In genomic region chr4:122602277-122603142, GRCh38 we compare ENCODE assay signal across 8 cellular contexts. TPM values are rescaled to one million over a fixed set of nuclear protein-coding genes. Genes with fewer than 3 reads are reported as not detected.
A peak's percentile ranks its signal among the peaks of the same experiment; 100 is the strongest.
DNase-seq lines count a peak whose midpoint lies in the region; ATAC-seq and TF ChIP-seq lines count a peak whose summit lies in the region.

No MANE protein-coding gene starts in this region.

- peaks cover 4% of the 10 kb centered on the region; the same call in 1 of the 2 replicates for H4K20me1 ChIP-seq in DND-41 (ENCODE audit: insufficient read depth, low read length)

- H3K9ac ChIP-seq in DND-41 (ENCODE audit: low read depth, low read length) = no peak overlapping the region

- H2AFZ ChIP-seq in DND-41 (ENCODE audit: low read depth, low read length) = no peak overlapping the region

- H3K36me3 ChIP-seq in DND-41 (ENCODE audit: insufficient read depth, low read length) = no peaks in the 10 kb centered on the region

- no peaks in the 10 kb centered on the region for H3K79me2 ChIP-seq in DND-41 (ENCODE audit: insufficient read depth, low read length)

- no peak overlapping the region for H3K4me3 ChIP-seq in DND-41 (ENCODE audit: low read depth in 1 of 2, low read length in 2 of 2)
- H3K4me3 ChIP-seq in choroid plexus epithelial cell (ENCODE audit: low read depth, low read length) = no peak overlapping the region

- peaks cover 52% of the 10 kb centered on the region for H3K27me3 ChIP-seq in DND-41 (ENCODE audit: insufficient read depth, low read length, poor library complexity)

- H3K9me3 ChIP-seq in DND-41 (ENCODE audit: insufficient read depth, low read length, severe bottlenecking) = no peaks in the 10 kb centered on the region

- H3K27ac ChIP-seq in DND-41 (ENCODE audit: low read length) = no peak overlapping the region

- DNase-seq in DND-41 (no peak), NCI-H82 (lab: John Stamatoyannopoulos, UW) (peak; percentile 7), choroid plexus epithelial cell (ENCODE audit: low read depth) (peak; percentile 74), myocyte (ENCODE audit: low read depth) (peak; percentile 67), cortex of kidney (lab: John Stamatoyannopoulos, UW) (no peak), NCI-H2227 (lab: John Stamatoyannopoulos, UW; ENCODE audit: unreplicated experiment) (no peak)
- no peak for DNase-seq in activated CD4-positive, alpha-beta T cell treated with anti-CD3 and anti-CD28 coated beads, Interleukin-2, amount 50 U/mL, for 48 hours

- TF ChIP-seq CTCF in DND-41 (IDR thresholded peaks at IDR 0.05; ENCODE audit: borderline replicate concordance, extremely low read depth, low read length, poor library complexity, severe bottlenecking) (peak; percentile 37), choroid plexus epithelial cell (conservative IDR thresholded peaks at IDR 0.05; ENCODE audit: low read depth, low read length) (peak; percentile 54)

- no peaks in the 10 kb centered on the region for H3K4me1 ChIP-seq in DND-41 (ENCODE audit: insufficient read depth, low read length)

- H3K4me2 ChIP-seq in DND-41 (ENCODE audit: insufficient read depth, low read length) = no peak overlapping the region

- no peak for ATAC-seq in DND-41 (ENCODE audit: insufficient read depth, low read depth)
- peak; percentile 66 for ATAC-seq in GM21619 (IDR thresholded peaks at IDR 0.05; ENCODE audit: unreplicated experiment)

RNA-seq across cellular contexts. Expression of gene IL21, which starts 18.4 kb away (rescaled TPM):
- not detected in 2 replicates for total RNA-seq in myocyte
- not detected for polyA plus RNA-seq in myocyte (2012)

Comparison
In these comparisons a context has a peak if more than half of its experiments do, and no peak if none do; other contexts are left out.
1. DNase-seq: peak in NCI-H82 (single experiment), choroid plexus epithelial cell (single experiment) and myocyte (single experiment); none in DND-41 (single experiment), cortex of kidney (single experiment), NCI-H2227 (single experiment) and activated CD4-positive, alpha-beta T cell treated with anti-CD3 and anti-CD28 coated beads, Interleukin-2, amount 50 U/mL, for 48 hours (0 of 2).